ENCODE assay signal across 8 cellular contexts in the genomic region with DNA sequence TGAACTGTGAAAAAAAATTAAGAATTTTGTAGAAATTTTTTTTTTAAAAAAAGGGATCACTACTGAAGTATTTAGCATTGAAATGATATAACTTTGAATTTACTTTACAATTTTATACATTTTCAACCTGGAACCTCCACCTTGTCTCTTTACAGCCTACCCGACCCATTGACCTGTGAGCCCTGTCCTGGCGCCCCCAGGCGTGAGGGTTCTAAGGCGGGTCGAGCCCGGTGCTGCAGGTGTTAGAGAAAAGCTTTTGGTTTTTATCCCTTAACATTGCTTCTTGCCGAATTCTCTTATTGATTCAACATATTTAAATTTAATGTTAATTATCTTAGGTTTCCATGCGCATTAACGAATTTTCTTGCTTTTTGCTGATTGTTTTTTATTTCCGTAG. TPM values are rescaled to one million over a fixed set of nuclear protein-coding genes. Genes with fewer than 3 reads are reported as not detected.
DNase-seq lines count a peak whose midpoint lies in the region; ATAC-seq and TF ChIP-seq lines count a peak whose summit lies in the region.

No MANE protein-coding gene starts in this region.

- no peak for ATAC-seq in activated T-cell treated with anti-CD3 and anti-CD28 coated beads, Interleukin-2, amount 50 U/mL, for 72 hours (replicated peaks in 1 of 2)
- ATAC-seq in right lobe of liver (no peak), GM21367 (IDR thresholded peaks at IDR 0.05; ENCODE audit: unreplicated experiment) (no peak), HG02973 (IDR thresholded peaks at IDR 0.05; ENCODE audit: unreplicated experiment) (no peak), HG02885 (IDR thresholded peaks at IDR 0.05; ENCODE audit: poor library complexity, unreplicated experiment) (no peak)

- peaks cover 51% of the 10 kb centered on the region for H3K4me1 Mint-ChIP-seq in activated T-cell treated with anti-CD3 and anti-CD28 coated beads, Interleukin-2, amount 50 U/mL, for 72 hours (ENCODE audit: low read depth)

- no peaks in the 10 kb centered on the region for H3K9me3 ChIP-seq in adipocyte (ENCODE audit: control insufficient read depth, low read length)
- no peaks in the 10 kb centered on the region for H3K9me3 ChIP-seq in right lobe of liver
- H3K9me3 ChIP-seq in thyroid gland: no peaks in the 10 kb centered on the region

- peaks cover 13% of the 10 kb centered on the region for H3K4me1 ChIP-seq in adipocyte (ENCODE audit: control insufficient read depth, insufficient read depth, low read length)
- H3K4me1 ChIP-seq in right lobe of liver: peaks cover 0 to 35% (median 10%) of the 10 kb centered on the region in 4 donors
- peaks cover 21 to 34% of the 10 kb centered on the region in 2 donors for H3K4me1 ChIP-seq in thyroid gland

- H3K4me3 Mint-ChIP-seq in activated T-cell treated with anti-CD3 and anti-CD28 coated beads, Interleukin-2, amount 50 U/mL, for 72 hours: peak overlapping the region; percentile 100

- H3K27me3 Mint-ChIP-seq in activated T-cell treated with anti-CD3 and anti-CD28 coated beads, Interleukin-2, amount 50 U/mL, for 72 hours (ENCODE audit: low read depth): peaks cover 20% of the 10 kb centered on the region

- no peak overlapping the region for H3K27ac ChIP-seq in right lobe of liver
- H3K27ac ChIP-seq in thyroid gland: peak overlapping the region in 1 of 3 donors; percentile 72

- TF ChIP-seq CTCF in right lobe of liver (IDR thresholded peaks at IDR 0.05): no peak
- TF ChIP-seq CTCF in thyroid gland (IDR thresholded peaks at IDR 0.05): no peak

- H3K36me3 Mint-ChIP-seq in activated T-cell treated with anti-CD3 and anti-CD28 coated beads, Interleukin-2, amount 50 U/mL, for 72 hours (ENCODE audit: insufficient read depth in 2 of 2): peaks cover 2 to 4% of the 10 kb centered on the region in 2 donors

- H3K36me3 ChIP-seq in adipocyte (ENCODE audit: control insufficient read depth, insufficient read depth, low read length, severe bottlenecking) (no peaks in the 10 kb centered on the region), right lobe of liver (no peaks in the 10 kb centered on the region), thyroid gland (no peaks in the 10 kb centered on the region)

- H3K27ac Mint-ChIP-seq in activated T-cell treated with anti-CD3 and anti-CD28 coated beads, Interleukin-2, amount 50 U/mL, for 72 hours: no peak overlapping the region

- TF ChIP-seq POLR2A in right lobe of liver (IDR thresholded peaks at IDR 0.05) (no peak), thyroid gland (IDR thresholded peaks at IDR 0.05) (no peak)

- H3K27me3 ChIP-seq in adipocyte (replicated peaks; ENCODE audit: control insufficient read depth, insufficient read depth, low read length): no peaks in the 10 kb centered on the region
- H3K27me3 ChIP-seq in right lobe of liver: no peaks in the 10 kb centered on the region
- H3K27me3 ChIP-seq in thyroid gland: no peaks in the 10 kb centered on the region

- H3K9me3 Mint-ChIP-seq in activated T-cell treated with anti-CD3 and anti-CD28 coated beads, Interleukin-2, amount 50 U/mL, for 72 hours: no peaks in the 10 kb centered on the region

- H3K9ac ChIP-seq in adipocyte (ENCODE audit: low read length): peak overlapping the region; percentile 88

- WGBS in right lobe of liver (ENCODE audit: insufficient coverage, low coverage, low lambda C conversion rate, missing lambda C conversion rate): 31% methylated on average over 10 of the region's 10 CpGs
- 22 to 26% methylated on average over 10 of the region's 10 CpGs for WGBS in thyroid gland, 2 donors

- no peak for DNase-seq in activated T-cell treated with anti-CD3 and anti-CD28 coated beads, Interleukin-2, amount 50 U/mL, for 72 hours
- DNase-seq in activated T-cell treated with anti-CD3 and anti-CD28 coated beads, Interleukin-2, amount 50 U/mL, for 48 hours: no peak
- DNase-seq in adipocyte (ENCODE audit: low read depth): no peak
- DNase-seq in right lobe of liver: no peak
- no peak for DNase-seq in thyroid gland

- H3K4me3 ChIP-seq in adipocyte (ENCODE audit: low read length) (peak overlapping the region; percentile 95), right lobe of liver (peak overlapping the region; percentile 83 to 85 (median 84)), thyroid gland (replicated peaks in 1 of 3) (peak overlapping the region in 2 of 3 donors; percentile 70 to 71)

- intact Hi-C loops in right lobe of liver (cut with DNase I) (no loop called here), thyroid gland (cut with DNase I) (loop anchor here (5.0 kb wide), 1 partner anchor 542 kb away; no protein-coding TSS in a partner anchor)

RNA-seq across cellular contexts. Expression of a gene that starts 0.6 kb away (rescaled TPM):
- total RNA-seq in activated T-cell treated with anti-CD3 and anti-CD28 coated beads, Interleukin-2, amount 50 U/mL, for 72 hours: 1 to 10 TPM; 4.5 to 7.1 TPM
- total RNA-seq in right lobe of liver (1 to 10 TPM; 2.1 to 3.7 (median 3.0) TPM), thyroid gland (10 to 100 TPM; 14.3 to 32.1 (median 19.6) TPM)
